ENCODE assay signal across 13 cellular contexts in the genomic region with DNA sequence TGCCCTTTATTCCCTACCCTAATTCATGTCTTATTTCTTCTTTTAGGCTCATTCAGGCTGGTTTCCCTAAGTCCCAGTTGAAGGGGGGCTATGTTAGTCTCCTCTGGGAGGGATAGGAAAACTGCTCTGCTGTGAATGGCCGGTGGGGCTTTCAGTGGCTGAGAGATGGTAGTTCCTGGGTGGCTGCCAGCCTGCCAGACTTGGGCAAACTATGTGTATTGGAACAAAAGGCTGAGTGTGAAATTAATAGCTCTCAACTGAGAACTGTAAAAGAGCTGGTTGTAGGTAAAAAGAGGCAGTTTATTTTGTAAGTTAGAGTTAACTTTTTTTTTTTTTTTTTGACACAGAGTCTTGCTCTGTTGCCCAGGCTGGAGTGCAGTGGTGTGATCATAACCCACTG. TPM values are rescaled to one million over a fixed set of nuclear protein-coding genes. Genes with fewer than 3 reads are reported as not detected.
DNase-seq lines count a peak whose midpoint lies in the region; ATAC-seq and TF ChIP-seq lines count a peak whose summit lies in the region.
"Had no signal": no experiment of that assay in that cellular context is flagged by ENCODE, and none has a peak within 500 bp of the region (broad histone marks: within the 10 kb centered on the region; RNA-seq: fewer than 3 reads in every experiment).

No MANE protein-coding gene starts in this region.

- WGBS in suprapubic skin = 62% methylated on average over 1 of the region's 1 CpG

- DNase-seq in astrocyte of the hippocampus (ENCODE audit: low read depth, low spot score) (peak; percentile 71), sciatic nerve (ENCODE audit: low spot score) (no peak), suprapubic skin (ENCODE audit: low spot score in 2 of 2) (no peak), RPMI8226 (no peak)
- no peak for DNase-seq in activated effector memory CD4-positive, alpha-beta T cell treated with anti-CD3 and anti-CD28 coated beads, Interleukin-2, amount 50 U/mL, for 16 hours
- DNase-seq: activated CD4-positive, CD25-positive, alpha-beta regulatory T cell; activated naive CD4-positive, alpha-beta T cell treated with Interleukin-2 at 50 U/mL for 16 hours; dorsolateral prefrontal cortex; naive thymus-derived CD8-positive, alpha-beta T cell; Peyer's patch had no signal

- no peak for TF ChIP-seq EP300 in suprapubic skin (IDR thresholded peaks at IDR 0.05)

- peaks cover 4% of the 10 kb centered on the region for H3K4me1 ChIP-seq in suprapubic skin

- no peak for TF ChIP-seq POLR2A in suprapubic skin (IDR thresholded peaks at IDR 0.05)

- no peaks in the 10 kb centered on the region for H3K27me3 ChIP-seq in suprapubic skin
- H3K27me3 ChIP-seq: dorsolateral prefrontal cortex, Peyer's patch had no signal

- no peak overlapping the region for H3K27ac ChIP-seq in suprapubic skin
- H3K27ac ChIP-seq: dorsolateral prefrontal cortex, Peyer's patch had no signal

- H3K4me3 ChIP-seq in suprapubic skin = no peak overlapping the region
- H3K4me3 ChIP-seq: dorsolateral prefrontal cortex, K562, Peyer's patch had no signal

- H3K9me3 ChIP-seq in suprapubic skin = no peaks in the 10 kb centered on the region
- H3K9me3 ChIP-seq: Peyer's patch had no signal

- TF ChIP-seq CTCF in suprapubic skin (IDR thresholded peaks at IDR 0.05) = no peak

- H3K36me3 ChIP-seq in suprapubic skin = no peaks in the 10 kb centered on the region
- H3K36me3 ChIP-seq: Peyer's patch had no signal

- ATAC-seq in GM19025 (IDR thresholded peaks at IDR 0.05; ENCODE audit: low read depth, unreplicated experiment) = peak; percentile 8
- peak; percentile 12 for ATAC-seq in HG03469 (IDR thresholded peaks at IDR 0.05; ENCODE audit: unreplicated experiment)
- ATAC-seq in sciatic nerve = peak; percentile 27
- ATAC-seq: K562; naive thymus-derived CD8-positive, alpha-beta T cell had no signal

- intact Hi-C loops in sciatic nerve (cut with DNase I) = no loop called here

RNA-seq across cellular contexts. Expression of a gene that starts 28.8 kb away (rescaled TPM):
- total RNA-seq in sciatic nerve = 89.2 TPM
- 10 to 100 TPM; 32.5 to 59.0 (median 36.8) TPM for total RNA-seq in suprapubic skin
